23 cellular contexts compared by ENCODE assay signal in genomic region chr5:67066815-67067214, GRCh38.
DNase-seq lines count a peak whose midpoint lies in the region; ATAC-seq, FAIRE-seq and TF ChIP-seq lines count a peak whose summit lies in the region.
"Had no signal": no experiment of that assay in that cellular context is flagged by ENCODE, and none has a peak within 500 bp of the region (broad histone marks: within the 10 kb centered on the region; RNA-seq: fewer than 3 reads in every experiment).

No MANE protein-coding gene starts in this region.

- H3K27ac Mint-ChIP-seq in type B pancreatic cell, result peak overlapping the region; percentile 8
- H3K27ac Mint-ChIP-seq: activated CD4-positive, alpha-beta T cell treated with anti-CD3 and anti-CD28 coated beads, Interleukin-2, amount 10 ng/mL, durations not matched to agents 7 days and 5 days; CD8-positive, alpha-beta T cell; T-helper 2 cell treated with Interferon-gamma antibody and Interleukin-4, amounts not matched to agents 5 μg/mL and 100 μg/mL, for 36 hours had no signal

- no peak overlapping the region for H3K4me2 ChIP-seq in GM12878 (ENCODE audit: control insufficient read depth, insufficient read depth)

- FAIRE-seq in GM12878 (lab: Jason Lieb, UNC), result peak; percentile 56
- FAIRE-seq: H1 had no signal

- no peaks in the 10 kb centered on the region for H4K20me1 ChIP-seq in GM12878 (ENCODE audit: control insufficient read depth, insufficient read depth)

- POLR2A ChIA-PET in GM12878 (lab: Charles Lee), result no interaction called here

- no peak for TF ChIP-seq EP300 in GM12878 (IDR thresholded peaks at IDR 0.05; ENCODE audit: borderline replicate concordance in 1 of 2, control insufficient read depth in 1 of 2, low read depth in 2 of 2, low read length in 2 of 2)

- H3K36me3 ChIP-seq in heart left ventricle, result peaks cover 0 to 5% (median 0%) of the 10 kb centered on the region in 9 donors
- H3K36me3 ChIP-seq in GM12878 (ENCODE audit: control insufficient read depth in 2 of 2, insufficient read depth in 2 of 2, low read length in 1 of 2), result no peaks in the 10 kb centered on the region

- ATAC-seq in heart left ventricle (peak in 3 of 4 donors; percentile 37 to 69 (median 58)), left cardiac atrium (no peak), GM12878 (no peak)
- ATAC-seq: CD8-positive, alpha-beta T cell; gastroesophageal sphincter had no signal

- H2AFZ ChIP-seq in GM12878 (ENCODE audit: control insufficient read depth, low read depth, low read length), result no peak overlapping the region

- H3K4me1 Mint-ChIP-seq in type B pancreatic cell (ENCODE audit: unreplicated experiment), result peaks cover 11% of the 10 kb centered on the region

- no peak for DNase-seq in heart left ventricle
- DNase-seq in left cardiac atrium, result no peak
- DNase-seq in GM12878 (ENCODE audit: low read depth, low spot score), result no peak
- peak; percentile 36 for DNase-seq in fibroblast of the aortic adventitia (ENCODE audit: low read depth)
- no peak for DNase-seq in type B pancreatic cell (ENCODE audit: extremely low spot score, unreplicated experiment)
- no peak for DNase-seq in NCI-H1092 treated with DMSO at 0.1 percent for 48 hours (lab: John Stamatoyannopoulos, UW)
- DNase-seq in GF-D8 (lab: John Stamatoyannopoulos, UW), result no peak
- no peak for DNase-seq in NCI-H187 (lab: John Stamatoyannopoulos, UW)
- DNase-seq: activated CD4-positive, alpha-beta T cell treated with anti-CD3 and anti-CD28 coated beads, Interleukin-2, amount 10 ng/mL, durations not matched to agents 7 days and 5 days; activated naive CD4-positive, alpha-beta T cell treated with anti-CD3 and anti-CD28 coated beads, Interleukin-2, amount 50 U/mL, for 16 hours; CD8-positive, alpha-beta T cell; DMS153; dorsolateral prefrontal cortex; kidney; NCI-H1105; NCI-H2081; NCI-H774; trophoblast cell had no signal

- RAD21 ChIA-PET in GM12878 (lab: Charles Lee; ENCODE audit: unreplicated experiment), result no interaction called here

- H3K4me3 ChIP-seq in heart left ventricle (no peak overlapping the region), GM12878 (no peak overlapping the region), fibroblast of the aortic adventitia (ENCODE audit: low read depth, low read length) (no peak overlapping the region)
- H3K4me3 ChIP-seq: dorsolateral prefrontal cortex, gastroesophageal sphincter had no signal

- H3K9me3 ChIP-seq in heart left ventricle, result no peaks in the 10 kb centered on the region
- no peaks in the 10 kb centered on the region for H3K9me3 ChIP-seq in GM12878 (replicated peaks; ENCODE audit: control insufficient read depth, insufficient read depth, low read length)
- H3K9me3 ChIP-seq: gastroesophageal sphincter had no signal

- TF ChIP-seq CTCF in heart left ventricle (IDR thresholded peaks at IDR 0.05), result no peak
- no peak for TF ChIP-seq CTCF in GM12878 (IDR thresholded peaks at IDR 0.05 in 2 of 3, conservative IDR thresholded peaks at IDR 0.05 in 1 of 3; ENCODE audit: control insufficient read depth in 2 of 3, extremely low read depth in 1 of 3, insufficient read depth in 1 of 3, low read depth in 3 of 3, low read length in 3 of 3)
- TF ChIP-seq CTCF in fibroblast of the aortic adventitia (IDR thresholded peaks at IDR 0.05; ENCODE audit: insufficient read depth, low read length), result no peak
- no peak for TF ChIP-seq CTCF in type B pancreatic cell (conservative IDR thresholded peaks at IDR 0.05)

- peaks cover 8% of the 10 kb centered on the region for H3K36me3 Mint-ChIP-seq in type B pancreatic cell

- BruUV-seq in GM12878 (replicated peaks; lab: Mats Ljungman, UMichigan), result no TSS peak

- no peaks in the 10 kb centered on the region for H3K79me2 ChIP-seq in GM12878 (ENCODE audit: control insufficient read depth, insufficient read depth, low read length)

- CTCF ChIA-PET in GM12878 (lab: Yijun Ruan, JAX), result no interaction called here

- 27 to 38% (median 33%) methylated on average over 1 of the region's 1 CpG for WGBS in heart left ventricle, 4 donors
- 0% methylated on average over 1 of the region's 1 CpG for WGBS in GM12878 (ENCODE audit: insufficient coverage, insufficient replicate concordance, low lambda C conversion rate, missing lambda C conversion rate)

- H3K4me3 Mint-ChIP-seq in type B pancreatic cell, result no peak overlapping the region
- H3K4me3 Mint-ChIP-seq: activated CD4-positive, alpha-beta T cell treated with anti-CD3 and anti-CD28 coated beads, Interleukin-2, amount 10 ng/mL, durations not matched to agents 7 days and 5 days; CD8-positive, alpha-beta T cell; central memory CD8-positive, alpha-beta T cell; T-helper 2 cell treated with Interferon-gamma antibody and Interleukin-4, amounts not matched to agents 5 μg/mL and 100 μg/mL, for 36 hours had no signal

- H3K4me1 ChIP-seq in heart left ventricle, result peaks cover 0 to 63% (median 29%) of the 10 kb centered on the region in 12 donors
- H3K4me1 ChIP-seq in GM12878 (ENCODE audit: control insufficient read depth, insufficient read depth, low read length), result peaks cover 4% of the 10 kb centered on the region; the same call in 1 of the 2 replicates

- H3K9ac ChIP-seq in GM12878 (ENCODE audit: control insufficient read depth, insufficient read depth, low read length), result no peak overlapping the region

- TF ChIP-seq RAD21 in GM12878 (IDR thresholded peaks at IDR 0.05; ENCODE audit: insufficient read depth, low read depth, low read length), result no peak

- no peaks in the 10 kb centered on the region for H3K27me3 Mint-ChIP-seq in type B pancreatic cell
- H3K27me3 Mint-ChIP-seq: activated CD4-positive, alpha-beta T cell treated with anti-CD3 and anti-CD28 coated beads, Interleukin-2, amount 10 ng/mL, durations not matched to agents 7 days and 5 days; central memory CD8-positive, alpha-beta T cell had no signal

- in situ Hi-C loops in GM12878 (cut with MboI), result no loop called here

- H3K27me3 ChIP-seq in heart left ventricle, result no peaks in the 10 kb centered on the region
- H3K27me3 ChIP-seq in GM12878 (replicated peaks in 1 of 2; ENCODE audit: control insufficient read depth in 2 of 2, insufficient read depth in 2 of 2, low read length in 1 of 2), result no peaks in the 10 kb centered on the region
- H3K27me3 ChIP-seq: dorsolateral prefrontal cortex, gastroesophageal sphincter had no signal

- no peak for TF ChIP-seq POLR2A in heart left ventricle (IDR thresholded peaks at IDR 0.05)
- no peak for TF ChIP-seq POLR2A in GM12878 (IDR thresholded peaks at IDR 0.05; ENCODE audit: low read depth, low read length)

- no peaks in the 10 kb centered on the region for H3K9me3 Mint-ChIP-seq in type B pancreatic cell
- H3K9me3 Mint-ChIP-seq: activated CD4-positive, alpha-beta T cell treated with anti-CD3 and anti-CD28 coated beads, Interleukin-2, amount 10 ng/mL, durations not matched to agents 7 days and 5 days; CD8-positive, alpha-beta T cell; central memory CD8-positive, alpha-beta T cell; T-helper 2 cell treated with Interferon-gamma antibody and Interleukin-4, amounts not matched to agents 5 μg/mL and 100 μg/mL, for 36 hours had no signal

- H3K27ac ChIP-seq in heart left ventricle (peak overlapping the region in 5 of 12 donors; percentile 10 to 65 (median 35)), GM12878 (ENCODE audit: control insufficient read depth, insufficient read depth) (no peak overlapping the region)
- H3K27ac ChIP-seq: dorsolateral prefrontal cortex, gastroesophageal sphincter, VCaP had no signal

- SMC1A ChIA-PET in GM12878 (lab: Charles Lee; ENCODE audit: uncharacterized antibody, unreplicated experiment), result no interaction called here

- intact Hi-C loops in heart left ventricle (cut with DNase I) (loop anchor here in 1 of 10 donors (10.0 kb wide), 1 partner anchor 62 kb away; no protein-coding TSS in a partner anchor), left cardiac atrium (cut with DNase I) (no loop called here), GM12878 (cut with micrococcal nuclease; ENCODE audit: unreplicated experiment) (loop anchor here (10.0 kb wide), 1 partner anchor 138 kb away; no protein-coding TSS in a partner anchor)

TF ChIP-seq in GM12878, 131 proteins besides CTCF, POLR2A, EP300 and RAD21 (continues in another document):
- TF ChIP-seq SMARCA5 (IDR thresholded peaks at IDR 0.05) (no peak), BCL3 (IDR thresholded peaks at IDR 0.05; ENCODE audit: borderline replicate concordance, insufficient read depth, low read depth, low read length, poor library complexity, severe bottlenecking) (no peak), CHD4 (IDR thresholded peaks at IDR 0.05) (no peak), NFYA (IDR thresholded peaks at IDR 0.05; ENCODE audit: borderline replicate concordance, low read depth, low read length) (no peak)

Comparison
In these comparisons a context has a peak if more than half of its experiments do, and no peak if none do; other contexts are left out.
1. ATAC-seq: peak in heart left ventricle (3 of 4); none in left cardiac atrium (0 of 2) and GM12878 (single experiment).